ENCODE assay signal across 11 cellular contexts in the genomic region with DNA sequence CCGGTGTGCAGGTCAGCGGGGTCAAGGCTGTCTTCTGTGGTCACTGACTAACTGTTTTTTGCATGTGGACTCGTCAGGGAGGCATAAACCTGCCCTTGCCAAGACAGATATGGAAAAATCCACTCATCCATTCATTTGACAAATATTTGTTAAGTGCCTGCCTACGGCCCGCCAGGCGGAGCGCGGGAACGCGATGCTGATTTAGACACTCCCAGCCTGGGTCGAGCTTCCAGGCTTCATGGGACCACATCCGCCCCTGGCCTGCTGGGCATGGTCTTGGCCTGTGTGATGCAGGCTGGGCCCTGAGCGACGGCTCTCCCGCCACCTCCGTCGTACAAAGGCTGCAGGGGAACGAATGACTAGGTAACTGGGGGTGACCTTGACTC. TPM values are rescaled to one million over a fixed set of nuclear protein-coding genes. Genes with fewer than 3 reads are reported as not detected.
DNase-seq lines count a peak whose midpoint lies in the region; ATAC-seq and TF ChIP-seq lines count a peak whose summit lies in the region.
"Had no signal": no experiment of that assay in that cellular context is flagged by ENCODE, and none has a peak within 500 bp of the region (broad histone marks: within the 10 kb centered on the region; RNA-seq: fewer than 3 reads in every experiment).

No MANE protein-coding gene starts in this region.

- peaks cover 4% of the 10 kb centered on the region for H3K36me3 Mint-ChIP-seq in osteocyte (ENCODE audit: unreplicated experiment)
- H3K36me3 Mint-ChIP-seq in stimulated activated memory B cell treated with anti-CD40 and anti-IgM and Interleukin-4, amounts not matched to agents 10 μg/mL and 1 μg/mL and 100 μg/mL, for 72 hours: peaks cover 6% of the 10 kb centered on the region

- H2AFZ ChIP-seq in fibroblast of lung (ENCODE audit: low read length): peak overlapping the region; percentile 30

- DNase-seq in Daoy (ENCODE audit: low read depth) (peak; percentile 86), NCI-H69 (lab: John Stamatoyannopoulos, UW) (peak; percentile 29), fibroblast of lung (ENCODE audit: low read depth in 2 of 2) (peak; percentile 69 to 94), osteocyte (ENCODE audit: extremely low spot score, unreplicated experiment) (no peak), Ammon's horn (ENCODE audit: low spot score) (no peak), foreskin melanocyte (no peak), NCI-H1436 (lab: John Stamatoyannopoulos, UW) (no peak)
- DNase-seq: activated naive CD4-positive, alpha-beta T cell treated with Interleukin-2 at 50 U/mL for 16 hours; NCI-H2171 had no signal

- H3K27ac ChIP-seq in fibroblast of lung (ENCODE audit: insufficient read depth, low read length): peak overlapping the region; percentile 61

- peaks cover 51% of the 10 kb centered on the region for H3K4me1 Mint-ChIP-seq in osteocyte (ENCODE audit: unreplicated experiment)
- H3K4me1 Mint-ChIP-seq in stimulated activated memory B cell treated with anti-CD40 and anti-IgM and Interleukin-4, amounts not matched to agents 10 μg/mL and 1 μg/mL and 100 μg/mL, for 72 hours: no peaks in the 10 kb centered on the region

- TF ChIP-seq CTCF in fibroblast of lung (conservative IDR thresholded peaks at IDR 0.05 in 1 of 2, IDR thresholded peaks at IDR 0.05 in 1 of 2; ENCODE audit: low read depth in 1 of 2, low read length in 2 of 2): peak in 1 of 2 donors; percentile 22
- TF ChIP-seq CTCF in osteocyte (IDR thresholded peaks at IDR 0.05): peak; percentile 9

- no peaks in the 10 kb centered on the region for H3K27me3 ChIP-seq in fibroblast of lung (ENCODE audit: control insufficient read depth, insufficient read depth, low read length)

- no peak for ATAC-seq in stimulated activated memory B cell treated with anti-CD40 and anti-IgM and Interleukin-4, amounts not matched to agents 10 μg/mL and 1 μg/mL and 100 μg/mL, for 72 hours
- ATAC-seq: naive thymus-derived CD8-positive, alpha-beta T cell had no signal

- no peak overlapping the region for H3K4me3 ChIP-seq in fibroblast of lung (replicated peaks in 1 of 4; ENCODE audit: control extremely low read depth in 1 of 4, insufficient read depth in 1 of 4, low read depth in 3 of 4, low read length in 4 of 4)

- H3K36me3 ChIP-seq in fibroblast of lung (ENCODE audit: control insufficient read depth, insufficient read depth, low read length): no peaks in the 10 kb centered on the region

- H3K4me2 ChIP-seq in fibroblast of lung (ENCODE audit: extremely low read depth, insufficient read depth, low read length): peak overlapping the region; percentile 64

- peaks cover 11% of the 10 kb centered on the region for H3K4me1 ChIP-seq in fibroblast of lung (ENCODE audit: control insufficient read depth, extremely low read depth, insufficient read depth, low read length)

- H3K9me3 Mint-ChIP-seq in osteocyte (ENCODE audit: unreplicated experiment): peaks cover 11% of the 10 kb centered on the region
- H3K9me3 Mint-ChIP-seq in stimulated activated memory B cell treated with anti-CD40 and anti-IgM and Interleukin-4, amounts not matched to agents 10 μg/mL and 1 μg/mL and 100 μg/mL, for 72 hours: peaks cover 11% of the 10 kb centered on the region

- no peaks in the 10 kb centered on the region for H3K79me2 ChIP-seq in fibroblast of lung (ENCODE audit: control insufficient read depth, insufficient read depth, low read length)

- no peak overlapping the region for H3K9ac ChIP-seq in fibroblast of lung (ENCODE audit: insufficient read depth, low read length)

- H3K9me3 ChIP-seq in fibroblast of lung (ENCODE audit: control insufficient read depth, insufficient read depth, low read depth, low read length): no peaks in the 10 kb centered on the region

- peaks cover 15% of the 10 kb centered on the region for H3K27me3 Mint-ChIP-seq in osteocyte (ENCODE audit: unreplicated experiment)
- peaks cover 42% of the 10 kb centered on the region for H3K27me3 Mint-ChIP-seq in stimulated activated memory B cell treated with anti-CD40 and anti-IgM and Interleukin-4, amounts not matched to agents 10 μg/mL and 1 μg/mL and 100 μg/mL, for 72 hours

- H3K27ac Mint-ChIP-seq in osteocyte (ENCODE audit: unreplicated experiment): peak overlapping the region; percentile 31
- no peak overlapping the region for H3K27ac Mint-ChIP-seq in stimulated activated memory B cell treated with anti-CD40 and anti-IgM and Interleukin-4, amounts not matched to agents 10 μg/mL and 1 μg/mL and 100 μg/mL, for 72 hours

- H4K20me1 ChIP-seq in fibroblast of lung (ENCODE audit: control insufficient read depth, extremely low read depth, insufficient read depth, low read length): no peaks in the 10 kb centered on the region

- H3K4me3 Mint-ChIP-seq in osteocyte (ENCODE audit: unreplicated experiment): no peak overlapping the region
- no peak overlapping the region for H3K4me3 Mint-ChIP-seq in stimulated activated memory B cell treated with anti-CD40 and anti-IgM and Interleukin-4, amounts not matched to agents 10 μg/mL and 1 μg/mL and 100 μg/mL, for 72 hours
- H3K4me3 Mint-ChIP-seq: naive thymus-derived CD8-positive, alpha-beta T cell had no signal

RNA-seq across cellular contexts. Expression of a gene that starts 18.1 kb away (rescaled TPM):
- total RNA-seq in Daoy (2014; rRNA removed; shearing (Covaris generic)): not detected in 2 replicates
- total RNA-seq in fibroblast of lung: not detected in 2 replicates
- not detected in 2 replicates for polyA plus RNA-seq in fibroblast of lung
- not detected in 2 replicates for polyA plus RNA-seq in fibroblast of lung (2012)
- polyA minus RNA-seq in fibroblast of lung (ENCODE audit: low replicate concordance): 1.4 TPM in 1 of 2 replicates, not detected in the other
- not detected in 2 replicates for total RNA-seq in osteocyte
- total RNA-seq: naive thymus-derived CD8-positive, alpha-beta T cell had no signal
- polyA plus RNA-seq: naive thymus-derived CD8-positive, alpha-beta T cell had no signal

RNA-seq across cellular contexts. Expression of a gene that starts 27.7 kb away (rescaled TPM):
- 29.2 and 30.9 TPM in 2 replicates for total RNA-seq in Daoy (2014; rRNA removed; shearing (Covaris generic))
- total RNA-seq in fibroblast of lung (5.6 and 9.1 TPM in 2 replicates), osteocyte (8.0 and 8.4 TPM in 2 replicates)
- 6.7 and 7.6 TPM in 2 replicates for polyA plus RNA-seq in fibroblast of lung
- polyA plus RNA-seq in fibroblast of lung (2012): 11.1 and 12.7 TPM in 2 replicates
- polyA minus RNA-seq in fibroblast of lung (ENCODE audit: low replicate concordance): 9.0 and 10.9 TPM in 2 replicates

RNA-seq across cellular contexts. Expression of a gene that starts 27.9 kb away (rescaled TPM):
- 0.03 TPM in 1 of 2 replicates, not detected in the other for total RNA-seq in Daoy (2014; rRNA removed; shearing (Covaris generic))
- total RNA-seq in fibroblast of lung (under 0.01 TPM in 2 replicates), osteocyte (0.10 and 0.11 TPM in 2 replicates)
- 0.09 TPM in 1 of 2 replicates, not detected in the other for polyA plus RNA-seq in fibroblast of lung
- 0.27 TPM in 1 of 2 replicates, not detected in the other for polyA plus RNA-seq in fibroblast of lung (2012)
- polyA minus RNA-seq in fibroblast of lung (ENCODE audit: low replicate concordance): 0.20 TPM in 1 of 2 replicates, not detected in the other

RNA-seq across cellular contexts. Expression of a gene that starts 46.9 kb away (rescaled TPM):
- 2.6 and 3.8 TPM in 2 replicates for total RNA-seq in Daoy (2014; rRNA removed; shearing (Covaris generic))
- total RNA-seq in fibroblast of lung: 8.5 and 9.1 TPM in 2 replicates
- 2.5 and 4.7 TPM in 2 replicates for polyA plus RNA-seq in fibroblast of lung
- polyA plus RNA-seq in fibroblast of lung (2012): 4.9 and 6.2 TPM in 2 replicates
- 9.7 and 19.6 TPM in 2 replicates for polyA minus RNA-seq in fibroblast of lung (ENCODE audit: low replicate concordance)
- 28.9 and 29.3 TPM in 2 replicates for total RNA-seq in osteocyte

Comparison
In these comparisons a context has a peak if more than half of its experiments do, and no peak if none do; other contexts are left out.
1. DNase-seq: peak in Daoy (single experiment), NCI-H69 (single experiment) and fibroblast of lung (2 of 2); none in osteocyte (single experiment), Ammon's horn (single experiment), foreskin melanocyte (single experiment) and NCI-H1436 (single experiment).